In the genomic region with DNA sequence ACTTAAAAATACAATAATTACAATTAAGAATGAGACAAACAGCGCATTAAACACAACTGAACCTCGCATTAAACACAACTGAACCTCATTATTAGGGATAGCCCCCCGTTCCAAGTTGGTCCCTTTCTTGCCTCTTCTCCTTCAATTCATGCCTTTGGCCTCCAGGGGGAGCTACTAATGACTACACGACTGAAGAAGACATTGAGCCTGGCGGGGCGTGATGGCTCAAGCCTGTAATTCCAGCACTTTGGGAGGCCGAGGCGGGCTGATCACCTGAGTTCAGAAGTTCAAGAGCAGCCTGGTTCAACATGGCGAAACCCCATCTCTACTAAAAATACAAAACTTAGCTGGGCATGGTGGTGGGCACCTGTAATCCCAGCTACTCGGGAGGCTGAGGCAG, we compare ENCODE assay signal across 19 cellular contexts. TPM values are rescaled to one million over a fixed set of nuclear protein-coding genes. Genes with fewer than 3 reads are reported as not detected.
A peak's percentile ranks its signal among the peaks of the same experiment; 100 is the strongest.
DNase-seq lines count a peak whose midpoint lies in the region; ATAC-seq, FAIRE-seq and TF ChIP-seq lines count a peak whose summit lies in the region.
"Had no signal": no experiment of that assay in that cellular context is flagged by ENCODE, and none has a peak within 500 bp of the region (broad histone marks: within the 10 kb centered on the region; RNA-seq: fewer than 3 reads in every experiment).

No MANE protein-coding gene starts in this region.

- POLR2A ChIA-PET in HepG2 (lab: Yijun Ruan, JAX): no interaction called here
- POLR2A ChIA-PET in activated CD4-positive, alpha-beta memory T cell treated with anti-CD3 and anti-CD28 coated beads, Interleukin-2, amount 10 ng/mL, durations not matched to agents 7 days and 5 days (lab: Charles Lee): no interaction called here

- H3K36me3 Mint-ChIP-seq in activated CD4-positive, alpha-beta memory T cell treated with anti-CD3 and anti-CD28 coated beads, Interleukin-2, amount 10 ng/mL, durations not matched to agents 7 days and 5 days (ENCODE audit: low read depth): no peaks in the 10 kb centered on the region
- H3K36me3 Mint-ChIP-seq: activated naive CD8-positive, alpha-beta T cell; CD4-positive, CD25-positive, alpha-beta regulatory T cell had no signal

- H3K4me1 ChIP-seq in HepG2 (ENCODE audit: insufficient read depth, low read length): no peaks in the 10 kb centered on the region
- no peaks in the 10 kb centered on the region for H3K4me1 ChIP-seq in right lobe of liver
- H3K4me1 ChIP-seq in testis: no peaks in the 10 kb centered on the region
- H3K4me1 ChIP-seq: heart left ventricle, stomach had no signal

- BruUV-seq in HepG2 (replicated peaks; lab: Mats Ljungman, UMichigan): no TSS peak

- H3K27me3 Mint-ChIP-seq in activated CD4-positive, alpha-beta memory T cell treated with anti-CD3 and anti-CD28 coated beads, Interleukin-2, amount 10 ng/mL, durations not matched to agents 7 days and 5 days: no peaks in the 10 kb centered on the region
- H3K27me3 Mint-ChIP-seq: CD4-positive, CD25-positive, alpha-beta regulatory T cell had no signal

- no peak overlapping the region for H3K27ac Mint-ChIP-seq in activated CD4-positive, alpha-beta memory T cell treated with anti-CD3 and anti-CD28 coated beads, Interleukin-2, amount 10 ng/mL, durations not matched to agents 7 days and 5 days
- H3K27ac Mint-ChIP-seq: activated naive CD8-positive, alpha-beta T cell; CD4-positive, CD25-positive, alpha-beta regulatory T cell; nephron had no signal

- TF ChIP-seq POLR2A in HepG2 (IDR thresholded peaks at IDR 0.05; ENCODE audit: insufficient read depth in 1 of 2, low read depth in 2 of 2, low read length in 2 of 2) (no peak), right lobe of liver (IDR thresholded peaks at IDR 0.05) (no peak), testis (IDR thresholded peaks at IDR 0.05) (no peak)

- H3K9me3 ChIP-seq in HepG2 (ENCODE audit: low read length): no peaks in the 10 kb centered on the region
- H3K9me3 ChIP-seq in right lobe of liver: peaks cover 0 to 2% (median 0%) of the 10 kb centered on the region in 4 donors
- no peaks in the 10 kb centered on the region for H3K9me3 ChIP-seq in testis
- H3K9me3 ChIP-seq: heart left ventricle, stomach had no signal

- CTCF ChIA-PET in HepG2 (lab: Yijun Ruan, JAX; ENCODE audit: low intra/inter-chr PET ratio, low total read pairs): no interaction called here
- CTCF ChIA-PET in activated CD4-positive, alpha-beta memory T cell treated with anti-CD3 and anti-CD28 coated beads, Interleukin-2, amount 10 ng/mL, durations not matched to agents 7 days and 5 days (lab: Charles Lee): interaction anchor here (1.2 kb wide), 1 partner anchor 9 kb away, joined by 3 read pairs; no protein-coding TSS in a partner anchor

- DNase-seq in HepG2 (ENCODE audit: low spot score) (peak; percentile 10), right lobe of liver (no peak), HT-29 (ENCODE audit: low spot score) (peak; percentile 16), cerebellar cortex (ENCODE audit: low spot score) (peak; percentile 2), testis (peak; percentile 59), NCI-H1417 treated with DMSO at 0.1 percent for 48 hours (lab: John Stamatoyannopoulos, UW) (no peak), NCI-H2081 treated with DMSO at 0.1 percent for 48 hours (lab: John Stamatoyannopoulos, UW) (no peak)
- DNase-seq in activated CD4-positive, alpha-beta memory T cell treated with anti-CD3 and anti-CD28 coated beads, Interleukin-2, amount 10 ng/mL, durations not matched to agents 7 days and 5 days: no peak
- DNase-seq: central memory CD4-positive, alpha-beta T cell; heart left ventricle; NCI-H2029 treated with DMSO at 0.1 percent for 48 hours; stomach had no signal

- ATAC-seq in HepG2: peak; percentile 47; the same call in 1 of the 3 replicates
- ATAC-seq in right lobe of liver: no peak
- ATAC-seq: heart left ventricle, sciatic nerve had no signal

- no peaks in the 10 kb centered on the region for H3K9me3 Mint-ChIP-seq in activated CD4-positive, alpha-beta memory T cell treated with anti-CD3 and anti-CD28 coated beads, Interleukin-2, amount 10 ng/mL, durations not matched to agents 7 days and 5 days

- intact Hi-C loops in HepG2 (cut with micrococcal nuclease; ENCODE audit: unreplicated experiment): loop anchor here (1.0 kb wide), 1 partner anchor 195 kb away; no protein-coding TSS in a partner anchor
- intact Hi-C loops in right lobe of liver (cut with DNase I): no loop called here
- intact Hi-C loops in testis (cut with DNase I; ENCODE audit: low total_unique reads): no loop called here

- TF ChIP-seq RAD21 in HepG2 (CRISPR knock-in tag; IDR thresholded peaks at IDR 0.05): no peak

- no peaks in the 10 kb centered on the region for H3K4me1 Mint-ChIP-seq in activated CD4-positive, alpha-beta memory T cell treated with anti-CD3 and anti-CD28 coated beads, Interleukin-2, amount 10 ng/mL, durations not matched to agents 7 days and 5 days
- H3K4me1 Mint-ChIP-seq: CD4-positive, CD25-positive, alpha-beta regulatory T cell; nephron had no signal

- H3K4me2 ChIP-seq in HepG2 (ENCODE audit: low read depth, low read length): no peak overlapping the region

- TF ChIP-seq CTCF in HepG2 (CRISPR knock-in tag; IDR thresholded peaks at IDR 0.05) (peak; percentile 62), right lobe of liver (IDR thresholded peaks at IDR 0.05) (no peak), testis (IDR thresholded peaks at IDR 0.05) (peak in 1 of 3 experiments; percentile 29)

- TF ChIP-seq EP300 in HepG2 (IDR thresholded peaks at IDR 0.05; ENCODE audit: low read depth in 2 of 2, low read length in 2 of 2) (no peak), HepG2 (CRISPR knock-in tag; IDR thresholded peaks at IDR 0.05; ENCODE audit: borderline replicate concordance) (no peak)

- 14% methylated on average over 7 of the region's 10 CpGs for WGBS in HepG2 (ENCODE audit: low lambda C conversion rate)
- 52% methylated on average over 7 of the region's 10 CpGs for WGBS in right lobe of liver (ENCODE audit: insufficient coverage, low coverage, low lambda C conversion rate, missing lambda C conversion rate)
- 63 to 64% methylated on average over 10 of the region's 10 CpGs for WGBS in testis, 2 donors

- no peaks in the 10 kb centered on the region for H4K20me1 ChIP-seq in HepG2 (ENCODE audit: insufficient read depth, low read length)

- in situ Hi-C loops in HepG2 (cut with HindIII; ENCODE audit: extremely low pct_ligation_motif_present, low pct_unique_long_range_greater_than_20kb): loop anchor here (10.0 kb wide), 1 partner anchor 197 kb away; no protein-coding TSS in a partner anchor

- no peak overlapping the region for H2AFZ ChIP-seq in HepG2 (ENCODE audit: low read length)

- FAIRE-seq in HepG2 (lab: Jason Lieb, UNC): no peak

- no peak overlapping the region for H3K4me3 Mint-ChIP-seq in activated CD4-positive, alpha-beta memory T cell treated with anti-CD3 and anti-CD28 coated beads, Interleukin-2, amount 10 ng/mL, durations not matched to agents 7 days and 5 days
- H3K4me3 Mint-ChIP-seq: activated naive CD8-positive, alpha-beta T cell; CD4-positive, CD25-positive, alpha-beta regulatory T cell; nephron had no signal

- no peak overlapping the region for H3K4me3 ChIP-seq in HepG2 (replicated peaks in 1 of 3; ENCODE audit: insufficient read depth in 1 of 3, low read depth in 2 of 3, low read length in 3 of 3)
- H3K4me3 ChIP-seq in right lobe of liver: no peak overlapping the region
- H3K4me3 ChIP-seq in testis: no peak overlapping the region
- H3K4me3 ChIP-seq: heart left ventricle, stomach had no signal

- H3K79me2 ChIP-seq in HepG2 (ENCODE audit: insufficient read depth, low read length): no peaks in the 10 kb centered on the region

- no peak overlapping the region for H3K9ac ChIP-seq in HepG2 (ENCODE audit: insufficient read depth, low read depth, low read length)

- H3K27me3 ChIP-seq in HepG2 (ENCODE audit: control insufficient read depth in 1 of 2, insufficient read depth in 2 of 2, low read length in 2 of 2) (no peaks in the 10 kb centered on the region), right lobe of liver (no peaks in the 10 kb centered on the region), testis (no peaks in the 10 kb centered on the region)
- H3K27me3 ChIP-seq: heart left ventricle, stomach had no signal

- H3K36me3 ChIP-seq in HepG2 (replicated peaks in 1 of 2; ENCODE audit: control insufficient read depth in 1 of 2, insufficient read depth in 2 of 2, low read length in 2 of 2) (no peaks in the 10 kb centered on the region), right lobe of liver (no peaks in the 10 kb centered on the region), testis (ENCODE audit: low read depth, missing control alignments) (no peaks in the 10 kb centered on the region)
- H3K36me3 ChIP-seq: heart left ventricle, stomach had no signal

- H3K27ac ChIP-seq in HepG2 (ENCODE audit: extremely low read length, insufficient read depth, low read length) (no peak overlapping the region), right lobe of liver (no peak overlapping the region), testis (no peak overlapping the region)
- H3K27ac ChIP-seq: heart left ventricle, stomach had no signal

RNA-seq across cellular contexts. Expression of a gene that starts 56.4 kb away (rescaled TPM):
- total RNA-seq in HepG2 (2016; rRNA removed; fragmentation: Illumina TruSeq; extraction: Trizol): not detected in 2 replicates
- not detected in 2 replicates for total RNA-seq in HepG2 (2016; cell fraction: cytosol; rRNA removed; fragmentation: Illumina TruSeq; extraction: Trizol; ENCODE audit: low read depth)
- not detected in 2 replicates for total RNA-seq in HepG2 (2016; cell fraction: insoluble cytoplasmic fraction; rRNA removed; fragmentation: Illumina TruSeq; extraction: Trizol)
- total RNA-seq in HepG2 (2016; cell fraction: membrane; rRNA removed; fragmentation: Illumina TruSeq; extraction: Trizol): not detected in 2 replicates
- total RNA-seq in HepG2 (2016; cell fraction: nucleus; rRNA removed; fragmentation: Illumina TruSeq; extraction: Trizol): not detected in 2 replicates
- not detected in 2 replicates for polyA plus RNA-seq in HepG2 (2011; rRNA removed)
- not detected in 2 replicates for polyA plus RNA-seq in HepG2 (2011; cell fraction: cytosol; rRNA removed)
- not detected in 2 replicates for polyA plus RNA-seq in HepG2 (2011; cell fraction: nucleus; rRNA removed)
- polyA plus RNA-seq in HepG2 (2012): not detected in 2 replicates
- not detected in 2 replicates for polyA plus RNA-seq in HepG2 (2016; cell fraction: cytosol; fragmentation: Illumina TruSeq; extraction: Trizol; ENCODE audit: low read depth)
- polyA plus RNA-seq in HepG2 (2016; cell fraction: insoluble cytoplasmic fraction; fragmentation: Illumina TruSeq; extraction: Trizol; ENCODE audit: low read depth): not detected in 2 replicates
- not detected in 2 replicates for polyA plus RNA-seq in HepG2 (2016; cell fraction: membrane; fragmentation: Illumina TruSeq; extraction: Trizol; ENCODE audit: low read depth)
- not detected in 2 replicates for polyA plus RNA-seq in HepG2 (2016; cell fraction: nucleus; fragmentation: Illumina TruSeq; extraction: Trizol; ENCODE audit: insufficient read depth, low read depth)
- not detected in 2 replicates for polyA minus RNA-seq in HepG2 (2011; rRNA and poly(A)+ RNA removed; ENCODE audit: low replicate concordance)
- not detected in 2 replicates for polyA minus RNA-seq in HepG2 (2011; cell fraction: cytosol; rRNA and poly(A)+ RNA removed)
- not detected in 2 replicates for polyA minus RNA-seq in HepG2 (2011; cell fraction: nucleus; rRNA and poly(A)+ RNA removed)
- total RNA-seq in right lobe of liver: under 1 TPM in 1 of 6 experiments, not detected in 5; 0.05 TPM
- 0.33 and 0.39 TPM in 2 replicates for total RNA-seq in HT-29 (2014; rRNA removed; shearing (Covaris generic))
- total RNA-seq in testis: under 1 TPM; 0.50 to 0.63 TPM
- polyA plus RNA-seq in testis (ENCODE audit: insufficient read depth, low read depth, low replicate concordance): 0.12 TPM
- not detected for total RNA-seq in activated CD4-positive, alpha-beta memory T cell treated with anti-CD3 and anti-CD28 coated beads, Interleukin-2, amount 10 ng/mL, durations not matched to agents 7 days and 5 days
- total RNA-seq: activated CD8-positive, alpha-beta memory T cell treated with anti-CD3 and anti-CD28 coated beads for 36 hours; CD4-positive, CD25-positive, alpha-beta regulatory T cell; sciatic nerve; T-helper 2 cell treated with Interferon-gamma antibody and Interleukin-4, amounts not matched to agents 100 ng/mL and 5 ng/mL, for 36 hours had no signal
- polyA plus RNA-seq: CD4-positive, CD25-positive, alpha-beta regulatory T cell; liver had no signal

Comparison
In these comparisons a context has a peak if more than half of its experiments do, and no peak if none do; other contexts are left out.
1. DNase-seq: peak in HepG2 (single experiment), HT-29 (single experiment), cerebellar cortex (single experiment) and testis (single experiment); none in right lobe of liver (0 of 3), NCI-H1417 treated with DMSO at 0.1 percent for 48 hours (single experiment), NCI-H2081 treated with DMSO at 0.1 percent for 48 hours (single experiment) and activated CD4-positive, alpha-beta memory T cell treated with anti-CD3 and anti-CD28 coated beads, Interleukin-2, amount 10 ng/mL, durations not matched to agents 7 days and 5 days (single experiment).